In genomic region chr10:23694446-23694920, GRCh38 we compare ENCODE assay signal across 10 cellular contexts.
A peak's percentile ranks its signal among the peaks of the same experiment; 100 is the strongest.
DNase-seq lines count a peak whose midpoint lies in the region; ATAC-seq, FAIRE-seq and TF ChIP-seq lines count a peak whose summit lies in the region.
"Had no signal": no experiment of that assay in that cellular context is flagged by ENCODE, and none has a peak within 500 bp of the region (broad histone marks: within the 10 kb centered on the region; RNA-seq: fewer than 3 reads in every experiment).

No MANE protein-coding gene starts in this region.

- no peaks in the 10 kb centered on the region for H3K36me3 ChIP-seq in mucosa of descending colon (ENCODE audit: low read depth)

- H3K4me3 Mint-ChIP-seq in chondrocyte (ENCODE audit: unreplicated experiment): peak overlapping the region; percentile 49
- H3K4me3 Mint-ChIP-seq: natural killer cell treated with Interleukin-12 subunit alpha and Interleukin-12 subunit beta and Interleukin-15 and Interleukin-18, amount 100 ng/mL, for 72 hours had no signal

- no peak overlapping the region for H3K27ac ChIP-seq in right cardiac atrium (ENCODE audit: low read length)

- H3K4me1 Mint-ChIP-seq in chondrocyte (ENCODE audit: low read depth): peaks cover 7% of the 10 kb centered on the region

- H3K4me1 ChIP-seq in right cardiac atrium (ENCODE audit: control insufficient read depth, insufficient read depth, low read length): no peaks in the 10 kb centered on the region
- peaks cover 3% of the 10 kb centered on the region for H3K4me1 ChIP-seq in mucosa of descending colon (ENCODE audit: low read depth)

- intact Hi-C loops in right cardiac atrium (cut with DNase I): no loop called here
- intact Hi-C loops in Right ventricle myocardium inferior (cut with DNase I): no loop called here
- intact Hi-C loops in mucosa of descending colon (cut with DNase I, micrococcal nuclease): no loop called here

- no peaks in the 10 kb centered on the region for H3K9me3 Mint-ChIP-seq in chondrocyte (ENCODE audit: low read depth)
- H3K9me3 Mint-ChIP-seq: natural killer cell treated with Interleukin-12 subunit alpha and Interleukin-12 subunit beta and Interleukin-15 and Interleukin-18, amount 100 ng/mL, for 72 hours had no signal

- no peak overlapping the region for H3K27ac Mint-ChIP-seq in chondrocyte (ENCODE audit: unreplicated experiment)
- H3K27ac Mint-ChIP-seq: natural killer cell treated with Interleukin-12 subunit alpha and Interleukin-12 subunit beta and Interleukin-15 and Interleukin-18, amount 100 ng/mL, for 72 hours had no signal

- H3K9me3 ChIP-seq in right cardiac atrium (ENCODE audit: control insufficient read depth, low read length) (no peaks in the 10 kb centered on the region), mucosa of descending colon (no peaks in the 10 kb centered on the region)

- H3K4me3 ChIP-seq in right cardiac atrium (ENCODE audit: low read length): peak overlapping the region; percentile 24
- H3K4me3 ChIP-seq in mucosa of descending colon: no peak overlapping the region

- ATAC-seq in right cardiac atrium (peak; percentile 25 to 31), Right ventricle myocardium inferior (no peak), mucosa of descending colon (peak; percentile 13), GM19452 (IDR thresholded peaks at IDR 0.05; ENCODE audit: unreplicated experiment) (no peak)

- H3K27me3 Mint-ChIP-seq in chondrocyte (ENCODE audit: low read depth): peaks cover 60% of the 10 kb centered on the region

- TF ChIP-seq CTCF in chondrocyte (IDR thresholded peaks at IDR 0.05): no peak
- no peak for TF ChIP-seq CTCF in mucosa of descending colon (IDR thresholded peaks at IDR 0.05)

- no peaks in the 10 kb centered on the region for H3K36me3 Mint-ChIP-seq in chondrocyte (ENCODE audit: low read depth)
- H3K36me3 Mint-ChIP-seq: natural killer cell treated with Interleukin-12 subunit alpha and Interleukin-12 subunit beta and Interleukin-15 and Interleukin-18, amount 100 ng/mL, for 72 hours had no signal

- H3K27me3 ChIP-seq in right cardiac atrium (ENCODE audit: control insufficient read depth, insufficient read depth): no peaks in the 10 kb centered on the region

- peak; percentile 17 for FAIRE-seq in urothelium cell line (lab: Jason Lieb, UNC)
- FAIRE-seq: RCC 7860 had no signal

- DNase-seq in right cardiac atrium (peak in 1 of 3 donors; percentile 41), Right ventricle myocardium inferior (ENCODE audit: missing footprints) (no peak), chondrocyte (ENCODE audit: low spot score) (no peak), mucosa of descending colon (no peak), urothelium cell line (ENCODE audit: low spot score) (peak; percentile 36), NCI-H2081 treated with DMSO at 0.1 percent for 48 hours (lab: John Stamatoyannopoulos, UW) (no peak), NCI-H2227 (lab: John Stamatoyannopoulos, UW; ENCODE audit: unreplicated experiment) (no peak)

- WGBS in right cardiac atrium: under 1% methylated on average over 49 of the region's 49 CpGs

Comparison
In these comparisons a context has a peak if more than half of its experiments do, and no peak if none do; other contexts are left out.
1. ATAC-seq: peak in right cardiac atrium (2 of 2) and mucosa of descending colon (single experiment); none in Right ventricle myocardium inferior (single experiment) and GM19452 (single experiment).